Comparison of ENCODE assay signal across 10 cellular contexts in the genomic region with DNA sequence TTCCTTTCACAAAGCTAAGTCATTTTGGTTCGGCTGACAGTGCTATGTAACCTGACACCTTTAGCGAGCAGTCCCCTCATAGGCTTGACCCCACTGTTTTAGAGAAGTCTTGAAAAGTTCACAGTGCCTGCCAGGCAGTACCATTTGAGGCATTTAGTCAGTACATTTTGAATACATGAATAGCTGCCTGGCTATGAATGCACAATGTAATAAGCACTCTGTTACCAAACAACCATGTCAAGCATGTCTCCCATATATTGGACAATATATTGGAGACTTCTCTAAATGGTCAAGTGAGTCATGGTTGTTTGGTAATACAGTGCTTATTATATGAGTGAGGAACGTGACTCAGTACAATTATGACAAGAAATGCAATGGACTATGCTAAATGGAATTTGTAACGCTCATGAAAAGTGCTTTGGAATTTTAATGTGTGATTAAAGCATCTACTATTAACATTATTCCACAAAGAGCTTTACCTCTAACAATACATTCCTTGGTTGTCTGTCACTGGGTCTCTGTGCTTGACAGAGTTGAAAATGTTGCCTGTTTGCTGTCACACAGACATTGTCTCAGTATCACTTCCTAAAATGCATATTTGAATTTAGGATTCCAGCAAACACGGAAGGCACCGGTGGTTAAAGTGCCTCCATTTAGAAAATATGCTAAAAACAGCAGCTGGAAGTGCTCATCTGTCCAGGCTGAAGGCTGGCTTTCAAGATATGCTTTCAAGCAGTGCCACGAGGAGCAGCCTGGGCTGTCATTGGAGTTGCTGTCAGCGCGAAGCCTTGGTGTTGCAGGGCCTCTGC.
A peak's percentile ranks its signal among the peaks of the same experiment; 100 is the strongest.
DNase-seq lines count a peak whose midpoint lies in the region; ATAC-seq and TF ChIP-seq lines count a peak whose summit lies in the region.
"Had no signal": no experiment of that assay in that cellular context is flagged by ENCODE, and none has a peak within 500 bp of the region (broad histone marks: within the 10 kb centered on the region; RNA-seq: fewer than 3 reads in every experiment).

No MANE protein-coding gene starts in this region.

- no peak overlapping the region for H3K4me2 ChIP-seq in mesendoderm (ENCODE audit: low read length)

- peak; percentile 90 for ATAC-seq in GM18858 (IDR thresholded peaks at IDR 0.05; ENCODE audit: unreplicated experiment)
- peak; percentile 58 for ATAC-seq in HG02970 (IDR thresholded peaks at IDR 0.05; ENCODE audit: low FRiP score, unreplicated experiment)
- ATAC-seq: psoas muscle had no signal

- H3K27me3 Mint-ChIP-seq in chondrocyte (ENCODE audit: low read depth) = no peaks in the 10 kb centered on the region

- H3K36me3 Mint-ChIP-seq in chondrocyte (ENCODE audit: low read depth) = no peaks in the 10 kb centered on the region

- no peak overlapping the region for H3K23ac ChIP-seq in mesendoderm (ENCODE audit: low read length)

- no peaks in the 10 kb centered on the region for H3K27me3 ChIP-seq in mesendoderm (ENCODE audit: insufficient read depth, low read length, poor library complexity)

- H3K56ac ChIP-seq in mesendoderm (ENCODE audit: low read length) = no peak overlapping the region

- peaks cover 2% of the 10 kb centered on the region for H3K9me3 Mint-ChIP-seq in chondrocyte (ENCODE audit: low read depth)

- H2AK5ac ChIP-seq in mesendoderm (ENCODE audit: low read length) = no peak overlapping the region

- H3K27ac Mint-ChIP-seq in chondrocyte (ENCODE audit: unreplicated experiment) = no peak overlapping the region

- H2BK15ac ChIP-seq in mesendoderm (replicated peaks; ENCODE audit: low read depth) = no peak overlapping the region

- H3K18ac ChIP-seq in mesendoderm (ENCODE audit: low read length) = no peak overlapping the region

- H4K8ac ChIP-seq in mesendoderm (ENCODE audit: low read depth, low read length) = no peak overlapping the region

- H3K79me1 ChIP-seq in mesendoderm (ENCODE audit: low read length) = no peaks in the 10 kb centered on the region

- H3K4me1 ChIP-seq in mesendoderm (ENCODE audit: control insufficient read depth, low read depth, low read length) = no peaks in the 10 kb centered on the region
- H3K4me1 ChIP-seq: psoas muscle had no signal

- H2BK120ac ChIP-seq in mesendoderm (ENCODE audit: low read depth, low read length) = no peak overlapping the region

- H3K9ac ChIP-seq in mesendoderm (ENCODE audit: low read length) = no peak overlapping the region

- peaks cover 19% of the 10 kb centered on the region for H3K4me1 Mint-ChIP-seq in chondrocyte (ENCODE audit: low read depth)

- no peak overlapping the region for H4K5ac ChIP-seq in mesendoderm (ENCODE audit: low read length)

- no peak overlapping the region for H3K4ac ChIP-seq in mesendoderm (ENCODE audit: low read depth, low read length)

- no peak overlapping the region for H2BK5ac ChIP-seq in mesendoderm (ENCODE audit: low read length)

- TF ChIP-seq CTCF in chondrocyte (IDR thresholded peaks at IDR 0.05) = no peak

- DNase-seq in UCSD-AML1 (lab: John Stamatoyannopoulos, UW; ENCODE audit: unreplicated experiment) (peak; percentile 14), mesendoderm (peak; percentile 43), nucleus accumbens (lab: John Stamatoyannopoulos, UW) (no peak), chondrocyte (ENCODE audit: low spot score) (no peak), hippocampal formation (lab: John Stamatoyannopoulos, UW) (no peak), mucosa of gallbladder (ENCODE audit: low spot score) (no peak)
- DNase-seq: psoas muscle, SHP77 treated with DMSO at 0.1 percent for 48 hours had no signal

- no peak overlapping the region for H3K4me3 ChIP-seq in mesendoderm (ENCODE audit: low read length)

- no peaks in the 10 kb centered on the region for H3K36me3 ChIP-seq in mesendoderm (ENCODE audit: control insufficient read depth, insufficient read depth, low read length)

- no peaks in the 10 kb centered on the region for H3K79me2 ChIP-seq in mesendoderm (ENCODE audit: control insufficient read depth, insufficient read depth, low read length)

- no peak overlapping the region for H3K4me3 Mint-ChIP-seq in chondrocyte (ENCODE audit: unreplicated experiment)

- no CpG with 5 or more reads among the region's 9 CpGs for WGBS in mesendoderm (ENCODE audit: extremely low coverage, insufficient coverage, low lambda C conversion rate)

- H3K27ac ChIP-seq in mesendoderm (ENCODE audit: low read depth, low read length) = no peak overlapping the region
- H3K27ac ChIP-seq: psoas muscle had no signal

Comparison
In these comparisons a context has a peak if more than half of its experiments do, and no peak if none do; other contexts are left out.
1. DNase-seq: peak in UCSD-AML1 (single experiment) and mesendoderm (single experiment); none in nucleus accumbens (0 of 56), chondrocyte (single experiment), hippocampal formation (0 of 2) and mucosa of gallbladder (single experiment).